In the genomic region with DNA sequence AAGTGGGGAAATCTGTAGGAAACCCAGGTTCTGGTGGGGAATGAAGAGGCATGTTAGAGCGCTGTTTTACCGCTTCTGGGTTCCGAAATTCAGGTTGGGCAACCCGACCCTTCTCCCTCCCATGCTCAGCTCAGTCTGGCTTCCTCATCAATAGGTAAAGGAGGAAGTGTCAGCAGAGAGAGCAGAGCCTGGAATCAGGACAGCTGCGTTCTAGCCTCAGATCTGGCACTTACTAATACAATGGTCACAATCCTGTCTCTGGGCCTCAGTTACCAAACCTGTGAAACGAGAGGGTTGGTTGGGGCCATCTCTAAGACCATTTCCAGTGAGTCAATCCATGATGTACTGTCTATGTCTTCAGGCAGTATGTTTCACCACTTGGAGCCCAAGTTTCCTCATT, we compare ENCODE assay signal across 12 cellular contexts. TPM values are rescaled to one million over a fixed set of nuclear protein-coding genes. Genes with fewer than 3 reads are reported as not detected.
A peak's percentile ranks its signal among the peaks of the same experiment; 100 is the strongest.
DNase-seq lines count a peak whose midpoint lies in the region; ATAC-seq, FAIRE-seq and TF ChIP-seq lines count a peak whose summit lies in the region.
"Had no signal": no experiment of that assay in that cellular context is flagged by ENCODE, and none has a peak within 500 bp of the region (broad histone marks: within the 10 kb centered on the region; RNA-seq: fewer than 3 reads in every experiment).

No MANE protein-coding gene starts in this region.

- no peak overlapping the region for H3K4me3 Mint-ChIP-seq in activated T-cell treated with anti-CD3 and anti-CD28 coated beads, Interleukin-2, amount 50 U/mL, for 24 hours
- no peak overlapping the region for H3K4me3 Mint-ChIP-seq in activated T-cell treated with anti-CD3 and anti-CD28 coated beads, Interleukin-2, amount 50 U/mL, for 4 hours
- no peak overlapping the region for H3K4me3 Mint-ChIP-seq in stimulated activated naive B cell treated with anti-CD40 and anti-IgM and Interleukin-4, amounts not matched to agents 10 μg/mL and 1 μg/mL and 100 μg/mL, for 72 hours
- H3K4me3 Mint-ChIP-seq: neural crest cell had no signal

- TF ChIP-seq CTCF in epithelial cell of esophagus (IDR thresholded peaks at IDR 0.05; ENCODE audit: insufficient read depth, low read depth, low read length, missing control alignments) = no peak

- H3K27me3 Mint-ChIP-seq in activated T-cell treated with anti-CD3 and anti-CD28 coated beads, Interleukin-2, amount 50 U/mL, for 24 hours = no peaks in the 10 kb centered on the region
- no peaks in the 10 kb centered on the region for H3K27me3 Mint-ChIP-seq in activated T-cell treated with anti-CD3 and anti-CD28 coated beads, Interleukin-2, amount 50 U/mL, for 4 hours (ENCODE audit: low read depth)
- H3K27me3 Mint-ChIP-seq in stimulated activated naive B cell treated with anti-CD40 and anti-IgM and Interleukin-4, amounts not matched to agents 10 μg/mL and 1 μg/mL and 100 μg/mL, for 72 hours = no peaks in the 10 kb centered on the region

- H3K4me3 ChIP-seq in epithelial cell of esophagus (ENCODE audit: low read length) = no peak overlapping the region
- H3K4me3 ChIP-seq: A549 had no signal

- H3K4me1 Mint-ChIP-seq in activated T-cell treated with anti-CD3 and anti-CD28 coated beads, Interleukin-2, amount 50 U/mL, for 24 hours (ENCODE audit: low read depth) = peaks cover 76% of the 10 kb centered on the region
- H3K4me1 Mint-ChIP-seq in activated T-cell treated with anti-CD3 and anti-CD28 coated beads, Interleukin-2, amount 50 U/mL, for 4 hours (ENCODE audit: low read depth) = peaks cover 73% of the 10 kb centered on the region
- peaks cover 86 to 98% of the 10 kb centered on the region in 2 donors for H3K4me1 Mint-ChIP-seq in stimulated activated naive B cell treated with anti-CD40 and anti-IgM and Interleukin-4, amounts not matched to agents 10 μg/mL and 1 μg/mL and 100 μg/mL, for 72 hours

- peaks cover 45% of the 10 kb centered on the region for H3K36me3 Mint-ChIP-seq in activated T-cell treated with anti-CD3 and anti-CD28 coated beads, Interleukin-2, amount 50 U/mL, for 24 hours (ENCODE audit: low read depth)
- peaks cover 16% of the 10 kb centered on the region for H3K36me3 Mint-ChIP-seq in activated T-cell treated with anti-CD3 and anti-CD28 coated beads, Interleukin-2, amount 50 U/mL, for 4 hours (ENCODE audit: insufficient read depth)
- peaks cover 41 to 56% of the 10 kb centered on the region in 2 donors for H3K36me3 Mint-ChIP-seq in stimulated activated naive B cell treated with anti-CD40 and anti-IgM and Interleukin-4, amounts not matched to agents 10 μg/mL and 1 μg/mL and 100 μg/mL, for 72 hours

- DNase-seq in activated T-cell treated with anti-CD3 and anti-CD28 coated beads, Interleukin-2, amount 50 U/mL, for 24 hours = no peak
- DNase-seq in activated T-cell treated with anti-CD3 and anti-CD28 coated beads, Interleukin-2, amount 50 U/mL, for 4 hours = no peak
- DNase-seq in SIG-M5 treated with dmso at 0.1 percent for 504 hours (lab: John Stamatoyannopoulos, UW; ENCODE audit: unreplicated experiment) = peak; percentile 83
- peak; percentile 68 for DNase-seq in epithelial cell of esophagus (ENCODE audit: low read depth)
- no peak for DNase-seq in stimulated activated naive B cell treated with anti-CD40 and anti-IgM and Interleukin-4, amounts not matched to agents 10 μg/mL and 1 μg/mL and 100 μg/mL, for 72 hours
- no peak for DNase-seq in stimulated activated CD4-positive, alpha-beta T cell treated with anti-CD3 and anti-CD28 coated beads, Interleukin-4, amount 100 ng/mL, for 4 hours
- no peak for DNase-seq in frontal cortex (ENCODE audit: low spot score in 2 of 2)
- DNase-seq: head of caudate nucleus had no signal

- H3K27ac Mint-ChIP-seq in activated T-cell treated with anti-CD3 and anti-CD28 coated beads, Interleukin-2, amount 50 U/mL, for 24 hours = peak overlapping the region; percentile 82
- peak overlapping the region; percentile 26 for H3K27ac Mint-ChIP-seq in stimulated activated naive B cell treated with anti-CD40 and anti-IgM and Interleukin-4, amounts not matched to agents 10 μg/mL and 1 μg/mL and 100 μg/mL, for 72 hours

- no peaks in the 10 kb centered on the region for H3K9me3 Mint-ChIP-seq in activated T-cell treated with anti-CD3 and anti-CD28 coated beads, Interleukin-2, amount 50 U/mL, for 24 hours
- H3K9me3 Mint-ChIP-seq in activated T-cell treated with anti-CD3 and anti-CD28 coated beads, Interleukin-2, amount 50 U/mL, for 4 hours = no peaks in the 10 kb centered on the region
- H3K9me3 Mint-ChIP-seq in stimulated activated naive B cell treated with anti-CD40 and anti-IgM and Interleukin-4, amounts not matched to agents 10 μg/mL and 1 μg/mL and 100 μg/mL, for 72 hours = no peaks in the 10 kb centered on the region
- H3K9me3 Mint-ChIP-seq: neural crest cell had no signal

- ATAC-seq in activated T-cell treated with anti-CD3 and anti-CD28 coated beads, Interleukin-2, amount 50 U/mL, for 4 hours = no peak
- no peak for ATAC-seq in stimulated activated naive B cell treated with anti-CD40 and anti-IgM and Interleukin-4, amounts not matched to agents 10 μg/mL and 1 μg/mL and 100 μg/mL, for 72 hours (replicated peaks)
- ATAC-seq in HG02885 (IDR thresholded peaks at IDR 0.05; ENCODE audit: poor library complexity, unreplicated experiment) = no peak
- ATAC-seq: A549 had no signal

- no peak for FAIRE-seq in frontal cortex (lab: Jason Lieb, UNC)
- FAIRE-seq: A549, endometrium had no signal

RNA-seq across cellular contexts. Expression of a gene that starts 16.2 kb away (rescaled TPM):
- 100 to 1,000 TPM; 199 to 329 (median 211) TPM for total RNA-seq in activated T-cell treated with anti-CD3 and anti-CD28 coated beads, Interleukin-2, amount 50 U/mL, for 4 hours
- 15.1 TPM for total RNA-seq in frontal cortex

Comparison
In these comparisons a context has a peak if more than half of its experiments do, and no peak if none do; other contexts are left out.
1. DNase-seq: peak in SIG-M5 treated with dmso at 0.1 percent for 504 hours (single experiment) and epithelial cell of esophagus (single experiment); none in activated T-cell treated with anti-CD3 and anti-CD28 coated beads, Interleukin-2, amount 50 U/mL, for 24 hours (single experiment), activated T-cell treated with anti-CD3 and anti-CD28 coated beads, Interleukin-2, amount 50 U/mL, for 4 hours (single experiment), stimulated activated naive B cell treated with anti-CD40 and anti-IgM and Interleukin-4, amounts not matched to agents 10 μg/mL and 1 μg/mL and 100 μg/mL, for 72 hours (single experiment), stimulated activated CD4-positive, alpha-beta T cell treated with anti-CD3 and anti-CD28 coated beads, Interleukin-4, amount 100 ng/mL, for 4 hours (0 of 2) and frontal cortex (0 of 2).
2. RNA of a gene that starts 16.2 kb away (total RNA-seq): 199 to 329 TPM in activated T-cell treated with anti-CD3 and anti-CD28 coated beads, Interleukin-2, amount 50 U/mL, for 4 hours; 15.1 TPM in frontal cortex (single experiment); every median in the first group is over 10 times any median in the second.